In the genomic region with DNA sequence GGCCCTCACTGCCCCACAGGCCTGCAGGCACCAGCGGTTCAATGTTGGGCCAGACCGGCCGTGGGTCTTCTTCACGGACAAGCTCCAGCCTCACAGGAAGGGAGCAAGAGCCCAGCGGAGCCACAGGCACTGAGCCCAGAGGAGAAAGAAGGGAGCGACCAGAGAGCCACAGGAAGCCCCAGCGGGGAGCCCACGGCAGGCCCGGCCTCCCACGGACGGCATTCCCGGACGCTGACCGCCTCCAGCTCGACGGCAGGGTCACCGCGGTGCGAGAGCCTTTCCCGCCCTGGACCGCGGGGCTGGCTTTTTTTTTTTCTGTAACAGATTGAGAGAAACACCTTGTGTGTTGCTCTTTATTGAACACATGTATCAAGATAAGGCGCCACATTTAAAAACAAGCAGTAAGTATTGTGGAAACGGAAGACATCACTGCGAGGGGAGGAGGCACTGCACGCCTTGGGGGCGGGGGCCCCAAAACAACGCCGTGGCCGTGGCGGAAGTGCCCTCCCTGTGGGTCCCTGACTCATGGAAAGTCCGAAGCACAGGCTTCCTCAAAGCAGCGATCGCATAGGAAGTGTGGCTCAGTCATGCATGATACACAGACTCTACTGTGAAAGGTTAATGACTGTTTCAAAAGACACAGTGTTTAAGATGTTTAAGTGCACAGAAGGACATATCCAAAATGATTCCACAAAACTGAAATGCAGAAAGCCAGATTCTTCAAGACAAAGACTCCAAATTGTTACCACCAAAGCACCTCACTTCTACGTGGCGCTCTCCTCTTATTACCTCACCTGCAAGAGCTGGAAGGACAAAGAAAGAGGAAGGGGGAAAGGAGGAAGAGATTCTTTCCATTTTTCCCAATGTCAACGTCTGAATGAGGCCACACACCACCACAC, we compare ENCODE assay signal across 8 cellular contexts. TPM values are rescaled to one million over a fixed set of nuclear protein-coding genes. Genes with fewer than 3 reads are reported as not detected.
A peak's percentile ranks its signal among the peaks of the same experiment; 100 is the strongest.
DNase-seq lines count a peak whose midpoint lies in the region; ATAC-seq and TF ChIP-seq lines count a peak whose summit lies in the region.

No MANE protein-coding gene starts in this region.

- H3K4me3 ChIP-seq in WI38 (ENCODE audit: low read depth, low read length): peak overlapping the region; percentile 98

- peak; percentile 56 for ATAC-seq in GM19455 (IDR thresholded peaks at IDR 0.05; ENCODE audit: unreplicated experiment)
- peak; percentile 54 for ATAC-seq in HG03571 (IDR thresholded peaks at IDR 0.05; ENCODE audit: unreplicated experiment)

- TF ChIP-seq CTCF in WI38 (IDR thresholded peaks at IDR 0.05; ENCODE audit: low read depth, low read length): no peak

- DNase-seq in AML-193 (lab: John Stamatoyannopoulos, UW): peak; percentile 97 to 98
- DNase-seq in central memory CD4-positive, alpha-beta T cell: peak; percentile 81
- DNase-seq in lung microvascular endothelial cell (ENCODE audit: low read depth in 2 of 2): peak; percentile 96 to 97
- DNase-seq in stimulated activated CD8-positive, alpha-beta memory T cell treated with anti-CD3 and anti-CD28 coated beads, Interleukin-15, amount 100 ng/mL, for 24 hours (ENCODE audit: low read depth): peak; percentile 65
- no peak for DNase-seq in NCI-H82 treated with DMSO at 0.1 percent for 48 hours (lab: John Stamatoyannopoulos, UW; ENCODE audit: unreplicated experiment)

RNA-seq across cellular contexts. Expression of a gene that starts 3.5 kb away (rescaled TPM):
- total RNA-seq in lung microvascular endothelial cell: 25.4 and 25.5 TPM in 2 replicates

RNA-seq across cellular contexts. Expression of a gene that starts 50.2 kb away (rescaled TPM):
- total RNA-seq in lung microvascular endothelial cell: not detected in 2 replicates
